Comparison of ENCODE assay signal across 9 cellular contexts in the genomic region with DNA sequence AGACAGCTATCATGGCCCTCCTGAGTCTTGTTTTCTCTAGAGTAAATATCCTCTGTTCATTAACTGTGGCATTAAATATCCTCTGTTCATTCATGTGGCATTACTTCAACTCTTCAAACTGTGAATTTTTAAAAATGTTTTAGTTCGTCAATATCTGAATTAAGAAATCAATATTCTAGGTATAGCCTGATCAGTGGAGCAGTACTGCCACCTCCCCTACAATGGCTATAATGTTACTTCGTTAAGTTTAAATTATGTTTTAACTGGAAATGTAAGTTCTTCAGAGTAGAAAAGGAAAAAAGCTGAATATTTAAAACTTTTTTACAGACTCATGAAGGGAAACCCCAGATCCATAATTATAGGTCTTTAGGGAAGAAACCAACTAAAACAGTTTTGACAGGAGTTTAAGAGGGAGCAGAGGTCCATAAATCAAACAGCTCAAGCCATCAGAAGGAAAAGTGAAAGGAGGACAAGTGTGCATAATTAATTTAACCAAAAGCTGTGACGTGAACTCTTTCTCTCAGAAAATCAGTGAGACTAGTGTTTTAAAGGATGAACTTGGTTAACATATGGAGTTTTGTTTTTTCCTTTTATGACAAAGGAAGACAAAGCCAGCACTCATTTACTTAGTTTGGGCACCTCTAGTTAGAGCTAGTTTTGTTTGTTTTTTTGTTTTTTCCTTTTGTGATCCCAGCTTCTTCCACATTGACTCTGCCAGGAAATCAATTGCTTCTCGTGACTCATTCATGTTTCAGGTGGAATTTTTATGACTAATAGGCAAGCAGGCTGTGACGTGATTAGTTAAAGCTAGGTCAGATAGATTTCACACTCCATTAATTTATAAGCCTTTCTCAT. TPM values are rescaled to one million over a fixed set of nuclear protein-coding genes. Genes with fewer than 3 reads are reported as not detected.
DNase-seq lines count a peak whose midpoint lies in the region; ATAC-seq and TF ChIP-seq lines count a peak whose summit lies in the region.
"Had no signal": no experiment of that assay in that cellular context is flagged by ENCODE, and none has a peak within 500 bp of the region (broad histone marks: within the 10 kb centered on the region; RNA-seq: fewer than 3 reads in every experiment).

No MANE protein-coding gene starts in this region.

- no TSS peak for BruUV-seq in PC-3 (replicated peaks; lab: Mats Ljungman, UMichigan)

- peak overlapping the region; percentile 51 for H3K4me2 ChIP-seq in PC-3 (ENCODE audit: low read length)
- H3K4me2 ChIP-seq in skeletal muscle satellite cell (ENCODE audit: low read length): peak overlapping the region; percentile 38
- H3K4me2 ChIP-seq: BLaER1 had no signal

- 29 to 38% methylated on average over 5 of the region's 5 CpGs for WGBS in esophagus squamous epithelium, 2 donors
- 48 to 63% (median 56%) methylated on average over 5 of the region's 5 CpGs for WGBS in psoas muscle, 3 donors

- CTCF ChIA-PET in PC-3 (lab: Charles Lee): interaction anchor here (0.6 to 1.5 kb wide), 5 partner anchors 45 to 183 kb away, joined by 3 to 13 read pairs (median 6); partner anchors contain the start of gene RBBP8

- ATAC-seq in PC-3 (peak; percentile 92), psoas muscle (no peak)

- H3K79me2 ChIP-seq in PC-3 (ENCODE audit: low read length): no peaks in the 10 kb centered on the region

- no peaks in the 10 kb centered on the region for H3K9me2 ChIP-seq in PC-3 (replicated peaks; ENCODE audit: low read length)

- intact Hi-C loops in PC-3 (cut with micrococcal nuclease): loop anchor here (1.0 kb wide), 1 partner anchor 45 kb away; the partner anchor contains the start of gene RBBP8
- intact Hi-C loops in esophagus squamous epithelium (cut with DNase I): no loop called here
- intact Hi-C loops in psoas muscle (cut with DNase I): no loop called here

- DNase-seq in NCI-H2227 treated with DMSO at 0.1 percent for 48 hours (lab: John Stamatoyannopoulos, UW) (peak; percentile 10), NCI-H2227 (lab: John Stamatoyannopoulos, UW; ENCODE audit: unreplicated experiment) (no peak), PC-3 (peak; percentile 83), esophagus squamous epithelium (lab: John Stamatoyannopoulos, UW) (no peak), UCSD-AML1 (lab: John Stamatoyannopoulos, UW; ENCODE audit: unreplicated experiment) (no peak), psoas muscle (no peak), NCI-H510A treated with DMSO at 0.1 percent for 48 hours (lab: John Stamatoyannopoulos, UW) (no peak)

- H3K4me3 ChIP-seq in PC-3 (ENCODE audit: low read length) (no peak overlapping the region), esophagus squamous epithelium (peak overlapping the region in 1 of 4 donors; percentile 10), skeletal muscle satellite cell (ENCODE audit: low read length) (peak overlapping the region; percentile 17), psoas muscle (no peak overlapping the region)
- H3K4me3 ChIP-seq: BLaER1 had no signal

- peaks cover 3% of the 10 kb centered on the region for H3F3A ChIP-seq in PC-3 (ENCODE audit: low read length, unreplicated experiment)

- H3K4me1 ChIP-seq in PC-3 (ENCODE audit: insufficient read depth, low read length) (peaks cover 17% of the 10 kb centered on the region), esophagus squamous epithelium (peaks cover 0 to 19% (median 8%) of the 10 kb centered on the region in 3 donors), skeletal muscle satellite cell (ENCODE audit: control insufficient read depth, insufficient read depth, low read length) (peaks cover 10% of the 10 kb centered on the region), psoas muscle (no peaks in the 10 kb centered on the region)
- H3K4me1 ChIP-seq: BLaER1 had no signal

- H3K9me3 ChIP-seq in PC-3 (ENCODE audit: low read length) (no peaks in the 10 kb centered on the region), esophagus squamous epithelium (no peaks in the 10 kb centered on the region), skeletal muscle satellite cell (replicated peaks; ENCODE audit: low read length) (no peaks in the 10 kb centered on the region), psoas muscle (no peaks in the 10 kb centered on the region)
- H3K9me3 ChIP-seq: BLaER1 had no signal

- H3K27ac ChIP-seq in PC-3 (ENCODE audit: low read length) (peak overlapping the region; percentile 78), esophagus squamous epithelium (peak overlapping the region; percentile 0 to 77 (median 64)), psoas muscle (no peak overlapping the region)
- H3K27ac ChIP-seq: BLaER1 had no signal

- H3K36me3 ChIP-seq in PC-3 (ENCODE audit: low read depth, low read length) (peaks cover 9% of the 10 kb centered on the region), esophagus squamous epithelium (peaks cover 0 to 24% (median 0%) of the 10 kb centered on the region in 3 donors), skeletal muscle satellite cell (ENCODE audit: insufficient read depth, low read length) (no peaks in the 10 kb centered on the region), psoas muscle (ENCODE audit: insufficient read depth in 1 of 2, low read depth in 1 of 2) (no peaks in the 10 kb centered on the region)

- H3K27me3 ChIP-seq in PC-3 (ENCODE audit: low read length) (no peaks in the 10 kb centered on the region), esophagus squamous epithelium (no peaks in the 10 kb centered on the region), skeletal muscle satellite cell (ENCODE audit: control insufficient read depth, insufficient read depth, low read length) (no peaks in the 10 kb centered on the region), psoas muscle (ENCODE audit: insufficient read depth in 3 of 3, low read length in 2 of 3) (no peaks in the 10 kb centered on the region)
- H3K27me3 ChIP-seq: BLaER1 had no signal

- H2AFZ ChIP-seq in PC-3 (ENCODE audit: low read length): peak overlapping the region; percentile 5; the same call in 1 of the 2 replicates

- no peak for TF ChIP-seq POLR2A in esophagus squamous epithelium (IDR thresholded peaks at IDR 0.05)

- POLR2A ChIA-PET in PC-3 (lab: Charles Lee; ENCODE audit: unreplicated experiment): interaction anchor here (0.6 kb wide), 5 partner anchors 16 to 147 kb away, joined by 4 to 10 read pairs (median 4); no protein-coding TSS in a partner anchor

- no peak for TF ChIP-seq CTCF in PC-3 (conservative IDR thresholded peaks at IDR 0.05; ENCODE audit: low read depth, low read length)
- no peak for TF ChIP-seq CTCF in esophagus squamous epithelium (IDR thresholded peaks at IDR 0.05)
- TF ChIP-seq CTCF in psoas muscle (IDR thresholded peaks at IDR 0.05): no peak

- H4K20me1 ChIP-seq in PC-3 (ENCODE audit: low read length): no peaks in the 10 kb centered on the region; the same call in 1 of the 2 replicates

- H3K9ac ChIP-seq in PC-3 (ENCODE audit: low read length): peak overlapping the region; percentile 38
- peak overlapping the region; percentile 31 for H3K9ac ChIP-seq in skeletal muscle satellite cell (ENCODE audit: low read depth, low read length)
- H3K9ac ChIP-seq: BLaER1 had no signal

RNA-seq across cellular contexts. Expression of gene RBBP8, which starts 44.9 kb away (rescaled TPM):
- total RNA-seq in PC-3 (2014; rRNA removed) (31.9 and 41.1 TPM in 2 replicates), esophagus squamous epithelium (10 to 100 TPM; 22.3 to 69.8 (median 53.2) TPM), psoas muscle (1 to 10 TPM; 2.0 to 4.8 (median 2.6) TPM)
- 24.9 and 32.2 TPM in 2 replicates for total RNA-seq in skeletal muscle satellite cell (2012; rRNA removed)
- polyA plus RNA-seq in psoas muscle: 1 to 10 TPM; 2.6 to 6.6 (median 2.8) TPM

Comparison
In these comparisons a context has a peak if more than half of its experiments do, and no peak if none do; other contexts are left out.
1. DNase-seq: peak in NCI-H2227 treated with DMSO at 0.1 percent for 48 hours (single experiment) and PC-3 (single experiment); none in NCI-H2227 (single experiment), esophagus squamous epithelium (single experiment), UCSD-AML1 (single experiment), psoas muscle (0 of 2) and NCI-H510A treated with DMSO at 0.1 percent for 48 hours (single experiment).